9 cellular contexts compared by ENCODE assay signal in the genomic region with DNA sequence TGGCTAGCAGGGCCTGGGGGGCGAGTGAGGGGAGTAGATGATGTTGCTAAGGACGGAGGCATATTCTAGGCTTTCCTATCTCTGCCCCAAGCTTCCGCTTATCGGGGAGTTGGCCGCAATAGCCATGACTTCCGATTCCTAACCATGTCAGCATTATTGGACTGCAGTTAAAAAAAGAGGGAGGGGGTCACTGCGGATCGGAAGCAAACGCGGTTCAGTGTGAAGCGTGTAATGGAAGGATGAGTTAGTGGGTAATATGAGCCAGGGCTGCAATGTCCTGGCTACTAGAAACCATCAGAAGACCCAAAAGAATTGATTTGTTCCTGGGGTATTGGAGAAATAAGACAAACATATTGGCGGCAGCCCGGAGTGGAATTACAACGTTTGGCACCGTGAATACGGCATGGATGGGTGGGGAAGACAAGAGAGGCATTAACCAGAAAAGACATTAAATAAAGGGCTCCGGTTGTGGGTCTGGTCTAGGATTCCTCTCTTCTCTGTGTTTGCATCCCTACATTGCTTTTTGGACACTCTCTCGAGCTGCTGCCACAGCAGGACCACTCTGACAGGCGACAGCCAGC.
DNase-seq lines count a peak whose midpoint lies in the region; ATAC-seq and TF ChIP-seq lines count a peak whose summit lies in the region.
"Had no signal": no experiment of that assay in that cellular context is flagged by ENCODE, and none has a peak within 500 bp of the region (broad histone marks: within the 10 kb centered on the region; RNA-seq: fewer than 3 reads in every experiment).

No MANE protein-coding gene starts in this region.

- TF ChIP-seq EP300 in tibial nerve (IDR thresholded peaks at IDR 0.05), result no peak

- H3K79me1 ChIP-seq in mesenchymal stem cell (replicated peaks; ENCODE audit: low read length, poor library complexity, severe bottlenecking), result no peaks in the 10 kb centered on the region

- H3K4ac ChIP-seq in mesenchymal stem cell (ENCODE audit: low read depth in 1 of 2, low read length in 2 of 2), result no peak overlapping the region

- H4K91ac ChIP-seq in mesenchymal stem cell (ENCODE audit: low read length), result no peak overlapping the region

- H2AFZ ChIP-seq in mesenchymal stem cell (ENCODE audit: low read depth, low read length), result no peak overlapping the region

- H3K36me3 ChIP-seq in mesenchymal stem cell (ENCODE audit: control insufficient read depth in 1 of 2, insufficient read depth in 2 of 2, low read depth in 1 of 2, low read length in 2 of 2) (no peaks in the 10 kb centered on the region), tibial nerve (no peaks in the 10 kb centered on the region)

- H3K27me3 ChIP-seq in mesenchymal stem cell (ENCODE audit: control insufficient read depth in 1 of 2, insufficient read depth in 1 of 2, low read length in 2 of 2) (peaks cover 70 to 74% of the 10 kb centered on the region in 2 experiments), tibial nerve (peaks cover 0 to 57% of the 10 kb centered on the region in 2 donors)

- peak overlapping the region; percentile 50 to 78 for H3K4me3 ChIP-seq in mesenchymal stem cell (ENCODE audit: insufficient read depth in 1 of 2, low read depth in 1 of 2, low read length in 2 of 2)
- H3K4me3 ChIP-seq in tibial nerve, result peak overlapping the region; percentile 11 to 50 (median 26)

- no peak overlapping the region for H3K18ac ChIP-seq in mesenchymal stem cell (ENCODE audit: low read depth in 1 of 2, low read length in 2 of 2)

- H2BK12ac ChIP-seq in mesenchymal stem cell (ENCODE audit: low read length in 2 of 2), result no peak overlapping the region

- no peak overlapping the region for H3K23ac ChIP-seq in mesenchymal stem cell (ENCODE audit: low read length in 2 of 2)

- H2BK120ac ChIP-seq in mesenchymal stem cell (ENCODE audit: low read depth, low read length), result no peak overlapping the region

- H2BK15ac ChIP-seq in mesenchymal stem cell (ENCODE audit: low read depth, poor library complexity, severe bottlenecking), result no peak overlapping the region

- DNase-seq in NCI-H510A treated with DMSO at 0.1 percent for 48 hours (lab: John Stamatoyannopoulos, UW) (peak; percentile 49), NCI-H510A (lab: John Stamatoyannopoulos, UW) (no peak), caudate nucleus (lab: John Stamatoyannopoulos, UW) (peak in 8 of 61 donors; percentile 6 to 73 (median 30)), mesenchymal stem cell (no peak), tibial nerve (ENCODE audit: low spot score in 2 of 2) (no peak)
- DNase-seq in stimulated activated CD8-positive, alpha-beta memory T cell treated with anti-CD3 and anti-CD28 coated beads, Interleukin-4, amount 100 ng/mL, for 48 hours, result no peak

- 55% methylated on average over 19 of the region's 19 CpGs for WGBS in mesenchymal stem cell
- 9 to 12% methylated on average over 19 of the region's 19 CpGs for WGBS in tibial nerve, 2 donors

- H3K4me1 ChIP-seq in mesenchymal stem cell (ENCODE audit: control insufficient read depth, insufficient read depth, low read depth, low read length) (peaks cover 13% of the 10 kb centered on the region), tibial nerve (peaks cover 0 to 21% (median 12%) of the 10 kb centered on the region in 4 donors)

- TF ChIP-seq POLR2A in tibial nerve (IDR thresholded peaks at IDR 0.05), result no peak

- H3K14ac ChIP-seq in mesenchymal stem cell (ENCODE audit: low read length in 2 of 2), result no peak overlapping the region

- H2AK5ac ChIP-seq in mesenchymal stem cell (ENCODE audit: low read length, severe bottlenecking), result no peak overlapping the region

- peak overlapping the region; percentile 44 for H3K9ac ChIP-seq in mesenchymal stem cell (ENCODE audit: low read length)

- peak overlapping the region; percentile 93 for H3K27ac ChIP-seq in caudate nucleus (ENCODE audit: low read depth, low read length)
- no peak overlapping the region for H3K27ac ChIP-seq in mesenchymal stem cell (ENCODE audit: low read length, poor library complexity, severe bottlenecking)
- no peak overlapping the region for H3K27ac ChIP-seq in tibial nerve
- H3K27ac ChIP-seq: C4-2B had no signal

- no peak for TF ChIP-seq CTCF in tibial nerve (IDR thresholded peaks at IDR 0.05)

- H4K8ac ChIP-seq in mesenchymal stem cell (ENCODE audit: low read length), result no peak overlapping the region

- H2BK5ac ChIP-seq in mesenchymal stem cell (ENCODE audit: low read depth, low read length, poor library complexity, severe bottlenecking), result no peak overlapping the region

- H3K4me2 ChIP-seq in mesenchymal stem cell (ENCODE audit: low read length, poor library complexity, severe bottlenecking), result peak overlapping the region; percentile 83

- peaks cover 3% of the 10 kb centered on the region for H3K9me3 ChIP-seq in mesenchymal stem cell (ENCODE audit: control insufficient read depth, low read length)
- peaks cover 0 to 7% (median 0%) of the 10 kb centered on the region in 4 donors for H3K9me3 ChIP-seq in tibial nerve

- ATAC-seq in GM19351 (IDR thresholded peaks at IDR 0.05; ENCODE audit: unreplicated experiment) (no peak), GM18520 (IDR thresholded peaks at IDR 0.05; ENCODE audit: unreplicated experiment) (no peak)
